ENCODE assay signal across 1 cellular context in the genomic region with DNA sequence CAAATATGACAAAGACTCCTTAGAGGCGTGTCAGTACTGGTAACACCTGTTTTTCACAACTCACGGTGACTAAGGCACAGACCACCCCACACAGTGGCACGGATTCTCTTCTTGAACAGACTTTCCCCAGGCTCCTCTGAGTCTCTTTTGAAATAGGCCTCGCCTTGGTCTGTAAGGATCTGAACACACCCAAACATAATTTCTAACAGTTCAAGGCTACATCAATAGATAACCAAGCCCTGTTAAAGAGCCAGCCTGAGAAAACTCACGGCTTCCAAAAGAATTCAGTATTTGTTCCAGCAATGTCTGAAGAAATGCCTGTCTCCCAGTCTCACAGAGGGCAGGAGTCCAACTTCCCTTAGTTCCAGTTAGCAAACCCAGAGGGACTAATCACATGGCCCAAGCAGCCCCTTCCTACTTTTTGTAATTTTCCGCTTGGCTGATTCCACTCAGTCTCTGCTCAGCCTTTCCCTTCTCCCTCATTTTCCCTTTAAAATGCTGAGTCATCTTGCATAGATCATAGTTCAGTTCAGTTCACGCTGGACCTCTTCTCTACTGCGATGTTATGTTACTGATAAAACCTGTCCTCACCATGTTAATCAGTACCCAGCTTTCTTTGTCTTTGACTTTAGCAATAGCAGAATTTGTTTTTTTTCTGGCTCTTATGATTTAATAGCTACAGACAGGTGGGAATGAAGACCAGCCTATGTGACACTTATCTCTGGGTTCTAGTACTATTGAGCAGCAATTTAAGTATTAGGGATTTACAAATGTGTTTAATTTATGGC.
TF ChIP-seq lines count a peak whose summit lies in the region.

No MANE protein-coding gene starts in this region.

TF ChIP-seq in HepG2, 621 proteins besides CTCF, POLR2A, EP300 and RAD21 (continued from another document and continues in another):
- TF ChIP-seq KMT2B (CRISPR knock-in tag; IDR thresholded peaks at IDR 0.05) (0 out of 2 replicates have a peak, but pooled peaks have one; percentile 24), ZKSCAN5 (CRISPR knock-in tag; IDR thresholded peaks at IDR 0.05) (no peak), TAF15 (IDR thresholded peaks at IDR 0.05; ENCODE audit: low read depth, low read length, poor library complexity, severe bottlenecking) (no peak), ZFP82 (CRISPR knock-in tag; IDR thresholded peaks at IDR 0.05; ENCODE audit: borderline replicate concordance) (no peak), ZNF12 (CRISPR knock-in tag; IDR thresholded peaks at IDR 0.05) (peak; percentile 61; the same call in 1 of the 2 replicates), ATF1 (CRISPR knock-in tag; IDR thresholded peaks at IDR 0.05) (peak; percentile 69; the same call in 1 of the 2 replicates), CC2D1A (CRISPR knock-in tag; IDR thresholded peaks at IDR 0.05) (no peak), SP1 (IDR thresholded peaks at IDR 0.05) (no peak), SP1 (CRISPR knock-in tag; IDR thresholded peaks at IDR 0.05) (no peak), ZNF264 (CRISPR knock-in tag; IDR thresholded peaks at IDR 0.05) (0 out of 2 replicates have a peak, but pooled peaks have one; percentile 39), ZNF713 (CRISPR knock-in tag; IDR thresholded peaks at IDR 0.05) (no peak), ZNF558 (CRISPR knock-in tag; IDR thresholded peaks at IDR 0.05; ENCODE audit: borderline replicate concordance) (no peak), ZNF331 (CRISPR knock-in tag; IDR thresholded peaks at IDR 0.05) (peak; percentile 87; the same call in 1 of the 2 replicates), SRY (CRISPR knock-in tag; IDR thresholded peaks at IDR 0.05) (no peak), MAFK (conservative IDR thresholded peaks at IDR 0.05 in 1 of 2, IDR thresholded peaks at IDR 0.05 in 1 of 2; ENCODE audit: low read length in 2 of 2) (peak; percentile 100), STAT5B (CRISPR knock-in tag; IDR thresholded peaks at IDR 0.05) (no peak), ZNF703 (CRISPR knock-in tag; IDR thresholded peaks at IDR 0.05; ENCODE audit: borderline replicate concordance) (no peak), ZNF337 (CRISPR knock-in tag; IDR thresholded peaks at IDR 0.05; ENCODE audit: borderline replicate concordance, low read depth) (no peak), ZNF546 (CRISPR knock-in tag; conservative IDR thresholded peaks at IDR 0.05) (no peak; the same call in 1 of the 2 replicates), ELF4 (CRISPR knock-in tag; IDR thresholded peaks at IDR 0.05; ENCODE audit: borderline replicate concordance) (no peak), SRSF1 (optimal IDR thresholded peaks at IDR 0.05; ENCODE audit: low read depth, low read length) (no peak), ZNF333 (CRISPR knock-in tag; IDR thresholded peaks at IDR 0.05; ENCODE audit: borderline replicate concordance) (no peak), ZNF431 (CRISPR knock-in tag; IDR thresholded peaks at IDR 0.05; ENCODE audit: borderline replicate concordance, low read depth) (no peak; the same call in 1 of the 2 replicates), RARA (CRISPR knock-in tag; IDR thresholded peaks at IDR 0.05) (peak; percentile 80), CREB1 (IDR thresholded peaks at IDR 0.05) (0 out of 2 replicates have a peak, but pooled peaks have one; percentile 13), CREB1 (CRISPR knock-in tag; IDR thresholded peaks at IDR 0.05) (peak; percentile 85), ZBTB1 (CRISPR knock-in tag; IDR thresholded peaks at IDR 0.05; ENCODE audit: borderline replicate concordance) (no peak), ZBTB20 (CRISPR knock-in tag; IDR thresholded peaks at IDR 0.05; ENCODE audit: borderline replicate concordance, low read depth) (peak; percentile 74), YEATS4 (CRISPR knock-in tag; IDR thresholded peaks at IDR 0.05; ENCODE audit: borderline replicate concordance) (peak; percentile 49; the same call in 1 of the 2 replicates), NONO (IDR thresholded peaks at IDR 0.05) (no peak), NONO (CRISPR knock-in tag; conservative IDR thresholded peaks at IDR 0.05) (0 out of 2 replicates have a peak, but pooled peaks have one; percentile 43), ZNF446 (CRISPR knock-in tag; IDR thresholded peaks at IDR 0.05) (no peak), ZNF143 (CRISPR knock-in tag; IDR thresholded peaks at IDR 0.05) (no peak), ZNF547 (CRISPR knock-in tag; IDR thresholded peaks at IDR 0.05) (peak; percentile 39; the same call in 1 of the 2 replicates), SNRNP70 (IDR thresholded peaks at IDR 0.05; ENCODE audit: low read depth, low read length) (no peak), DNMT3B (CRISPR knock-in tag; conservative IDR thresholded peaks at IDR 0.05) (no peak), TBL1XR1 (IDR thresholded peaks at IDR 0.05; ENCODE audit: borderline replicate concordance, low read length, partially characterized antibody) (peak; percentile 41)
- TF ChIP-seq, protein P1, sequence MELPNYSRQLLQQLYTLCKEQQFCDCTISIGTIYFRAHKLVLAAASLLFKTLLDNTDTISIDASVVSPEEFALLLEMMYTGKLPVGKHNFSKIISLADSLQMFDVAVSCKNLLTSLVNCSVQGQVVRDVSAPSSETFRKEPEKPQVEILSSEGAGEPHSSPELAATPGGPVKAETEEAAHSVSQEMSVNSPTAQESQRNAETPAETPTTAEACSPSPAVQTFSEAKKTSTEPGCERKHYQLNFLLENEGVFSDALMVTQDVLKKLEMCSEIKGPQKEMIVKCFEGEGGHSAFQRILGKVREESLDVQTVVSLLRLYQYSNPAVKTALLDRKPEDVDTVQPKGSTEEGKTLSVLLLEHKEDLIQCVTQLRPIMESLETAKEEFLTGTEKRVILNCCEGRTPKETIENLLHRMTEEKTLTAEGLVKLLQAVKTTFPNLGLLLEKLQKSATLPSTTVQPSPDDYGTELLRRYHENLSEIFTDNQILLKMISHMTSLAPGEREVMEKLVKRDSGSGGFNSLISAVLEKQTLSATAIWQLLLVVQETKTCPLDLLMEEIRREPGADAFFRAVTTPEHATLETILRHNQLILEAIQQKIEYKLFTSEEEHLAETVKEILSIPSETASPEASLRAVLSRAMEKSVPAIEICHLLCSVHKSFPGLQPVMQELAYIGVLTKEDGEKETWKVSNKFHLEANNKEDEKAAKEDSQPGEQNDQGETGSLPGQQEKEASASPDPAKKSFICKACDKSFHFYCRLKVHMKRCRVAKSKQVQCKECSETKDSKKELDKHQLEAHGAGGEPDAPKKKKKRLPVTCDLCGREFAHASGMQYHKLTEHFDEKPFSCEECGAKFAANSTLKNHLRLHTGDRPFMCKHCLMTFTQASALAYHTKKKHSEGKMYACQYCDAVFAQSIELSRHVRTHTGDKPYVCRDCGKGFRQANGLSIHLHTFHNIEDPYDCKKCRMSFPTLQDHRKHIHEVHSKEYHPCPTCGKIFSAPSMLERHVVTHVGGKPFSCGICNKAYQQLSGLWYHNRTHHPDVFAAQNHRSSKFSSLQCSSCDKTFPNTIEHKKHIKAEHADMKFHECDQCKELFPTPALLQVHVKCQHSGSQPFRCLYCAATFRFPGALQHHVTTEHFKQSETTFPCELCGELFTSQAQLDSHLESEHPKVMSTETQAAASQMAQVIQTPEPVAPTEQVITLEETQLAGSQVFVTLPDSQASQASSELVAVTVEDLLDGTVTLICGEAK (IDR thresholded peaks at IDR 0.05), result no peak
- TF ChIP-seq, protein P1 (CRISPR knock-in tag; IDR thresholded peaks at IDR 0.05), result no peak; the same call in 1 of the 2 replicates
- TF ChIP-seq, protein P2, sequence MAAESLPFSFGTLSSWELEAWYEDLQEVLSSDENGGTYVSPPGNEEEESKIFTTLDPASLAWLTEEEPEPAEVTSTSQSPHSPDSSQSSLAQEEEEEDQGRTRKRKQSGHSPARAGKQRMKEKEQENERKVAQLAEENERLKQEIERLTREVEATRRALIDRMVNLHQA (CRISPR knock-in tag; IDR thresholded peaks at IDR 0.05), result no peak
- TF ChIP-seq, protein P3, sequence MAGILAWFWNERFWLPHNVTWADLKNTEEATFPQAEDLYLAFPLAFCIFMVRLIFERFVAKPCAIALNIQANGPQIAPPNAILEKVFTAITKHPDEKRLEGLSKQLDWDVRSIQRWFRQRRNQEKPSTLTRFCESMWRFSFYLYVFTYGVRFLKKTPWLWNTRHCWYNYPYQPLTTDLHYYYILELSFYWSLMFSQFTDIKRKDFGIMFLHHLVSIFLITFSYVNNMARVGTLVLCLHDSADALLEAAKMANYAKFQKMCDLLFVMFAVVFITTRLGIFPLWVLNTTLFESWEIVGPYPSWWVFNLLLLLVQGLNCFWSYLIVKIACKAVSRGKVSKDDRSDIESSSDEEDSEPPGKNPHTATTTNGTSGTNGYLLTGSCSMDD (CRISPR knock-in tag; IDR thresholded peaks at IDR 0.05), result no peak
- TF ChIP-seq, protein P4, sequence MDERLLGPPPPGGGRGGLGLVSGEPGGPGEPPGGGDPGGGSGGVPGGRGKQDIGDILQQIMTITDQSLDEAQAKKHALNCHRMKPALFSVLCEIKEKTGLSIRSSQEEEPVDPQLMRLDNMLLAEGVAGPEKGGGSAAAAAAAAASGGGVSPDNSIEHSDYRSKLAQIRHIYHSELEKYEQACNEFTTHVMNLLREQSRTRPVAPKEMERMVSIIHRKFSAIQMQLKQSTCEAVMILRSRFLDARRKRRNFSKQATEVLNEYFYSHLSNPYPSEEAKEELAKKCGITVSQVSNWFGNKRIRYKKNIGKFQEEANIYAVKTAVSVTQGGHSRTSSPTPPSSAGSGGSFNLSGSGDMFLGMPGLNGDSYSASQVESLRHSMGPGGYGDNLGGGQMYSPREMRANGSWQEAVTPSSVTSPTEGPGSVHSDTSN (CRISPR knock-in tag; IDR thresholded peaks at IDR 0.05), result no peak
- TF ChIP-seq, protein P5, sequence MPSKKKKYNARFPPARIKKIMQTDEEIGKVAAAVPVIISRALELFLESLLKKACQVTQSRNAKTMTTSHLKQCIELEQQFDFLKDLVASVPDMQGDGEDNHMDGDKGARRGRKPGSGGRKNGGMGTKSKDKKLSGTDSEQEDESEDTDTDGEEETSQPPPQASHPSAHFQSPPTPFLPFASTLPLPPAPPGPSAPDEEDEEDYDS (CRISPR knock-in tag; IDR thresholded peaks at IDR 0.05), result peak; percentile 65; the same call in 1 of the 2 replicates
- TF ChIP-seq, protein P6, sequence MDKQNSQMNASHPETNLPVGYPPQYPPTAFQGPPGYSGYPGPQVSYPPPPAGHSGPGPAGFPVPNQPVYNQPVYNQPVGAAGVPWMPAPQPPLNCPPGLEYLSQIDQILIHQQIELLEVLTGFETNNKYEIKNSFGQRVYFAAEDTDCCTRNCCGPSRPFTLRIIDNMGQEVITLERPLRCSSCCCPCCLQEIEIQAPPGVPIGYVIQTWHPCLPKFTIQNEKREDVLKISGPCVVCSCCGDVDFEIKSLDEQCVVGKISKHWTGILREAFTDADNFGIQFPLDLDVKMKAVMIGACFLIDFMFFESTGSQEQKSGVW (CRISPR knock-in tag; IDR thresholded peaks at IDR 0.05; ENCODE audit: borderline replicate concordance), result no peak
- TF ChIP-seq, protein P7, sequence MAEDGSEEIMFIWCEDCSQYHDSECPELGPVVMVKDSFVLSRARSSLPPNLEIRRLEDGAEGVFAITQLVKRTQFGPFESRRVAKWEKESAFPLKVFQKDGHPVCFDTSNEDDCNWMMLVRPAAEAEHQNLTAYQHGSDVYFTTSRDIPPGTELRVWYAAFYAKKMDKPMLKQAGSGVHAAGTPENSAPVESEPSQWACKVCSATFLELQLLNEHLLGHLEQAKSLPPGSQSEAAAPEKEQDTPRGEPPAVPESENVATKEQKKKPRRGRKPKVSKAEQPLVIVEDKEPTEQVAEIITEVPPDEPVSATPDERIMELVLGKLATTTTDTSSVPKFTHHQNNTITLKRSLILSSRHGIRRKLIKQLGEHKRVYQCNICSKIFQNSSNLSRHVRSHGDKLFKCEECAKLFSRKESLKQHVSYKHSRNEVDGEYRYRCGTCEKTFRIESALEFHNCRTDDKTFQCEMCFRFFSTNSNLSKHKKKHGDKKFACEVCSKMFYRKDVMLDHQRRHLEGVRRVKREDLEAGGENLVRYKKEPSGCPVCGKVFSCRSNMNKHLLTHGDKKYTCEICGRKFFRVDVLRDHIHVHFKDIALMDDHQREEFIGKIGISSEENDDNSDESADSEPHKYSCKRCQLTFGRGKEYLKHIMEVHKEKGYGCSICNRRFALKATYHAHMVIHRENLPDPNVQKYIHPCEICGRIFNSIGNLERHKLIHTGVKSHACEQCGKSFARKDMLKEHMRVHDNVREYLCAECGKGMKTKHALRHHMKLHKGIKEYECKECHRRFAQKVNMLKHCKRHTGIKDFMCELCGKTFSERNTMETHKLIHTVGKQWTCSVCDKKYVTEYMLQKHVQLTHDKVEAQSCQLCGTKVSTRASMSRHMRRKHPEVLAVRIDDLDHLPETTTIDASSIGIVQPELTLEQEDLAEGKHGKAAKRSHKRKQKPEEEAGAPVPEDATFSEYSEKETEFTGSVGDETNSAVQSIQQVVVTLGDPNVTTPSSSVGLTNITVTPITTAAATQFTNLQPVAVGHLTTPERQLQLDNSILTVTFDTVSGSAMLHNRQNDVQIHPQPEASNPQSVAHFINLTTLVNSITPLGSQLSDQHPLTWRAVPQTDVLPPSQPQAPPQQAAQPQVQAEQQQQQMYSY (CRISPR knock-in tag; IDR thresholded peaks at IDR 0.05), result 0 out of 2 replicates have a peak, but pooled peaks have one; percentile 6
